ENCODE assay signal across 26 cellular contexts in the genomic region with DNA sequence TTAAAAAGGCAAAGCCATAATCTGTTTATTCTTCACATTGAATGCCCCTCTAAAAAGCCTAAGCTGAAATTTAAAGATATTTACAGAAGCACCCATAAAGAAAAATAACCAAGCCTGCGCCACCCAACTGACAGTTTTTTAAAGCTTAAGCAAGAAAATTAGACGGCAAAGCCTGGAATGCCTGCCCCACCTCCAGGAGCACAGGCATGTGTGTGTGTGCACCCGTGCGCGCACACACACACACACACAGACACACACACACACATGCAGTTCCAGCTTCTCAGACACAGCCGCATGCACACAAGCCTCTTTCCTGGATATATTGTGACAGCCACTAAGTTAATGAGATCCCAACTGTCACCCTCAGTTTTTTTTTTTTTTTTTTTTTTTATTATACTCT.
DNase-seq lines count a peak whose midpoint lies in the region; ATAC-seq and TF ChIP-seq lines count a peak whose summit lies in the region.
"Had no signal": no experiment of that assay in that cellular context is flagged by ENCODE, and none has a peak within 500 bp of the region (broad histone marks: within the 10 kb centered on the region; RNA-seq: fewer than 3 reads in every experiment).

No MANE protein-coding gene starts in this region.

- no peak for ATAC-seq in activated T-cell treated with anti-CD3 and anti-CD28 coated beads, Interleukin-2, amount 50 U/mL, for 72 hours (replicated peaks in 1 of 2)
- no peak for ATAC-seq in esophagus mucosa
- ATAC-seq: activated naive CD4-positive, alpha-beta T cell treated with anti-CD3 and anti-CD28 coated beads, Interleukin-2, amount 50 U/mL, for 72 hours; K562; T-cell had no signal

- H3K36me3 Mint-ChIP-seq in nephron (ENCODE audit: low read depth): peaks cover 1% of the 10 kb centered on the region
- H3K36me3 Mint-ChIP-seq in activated T-cell treated with anti-CD3 and anti-CD28 coated beads, Interleukin-2, amount 50 U/mL, for 72 hours (ENCODE audit: insufficient read depth in 2 of 2): no peaks in the 10 kb centered on the region
- H3K36me3 Mint-ChIP-seq: activated naive CD4-positive, alpha-beta T cell treated with anti-CD3 and anti-CD28 coated beads, Interleukin-2, amount 50 U/mL, for 72 hours; T-cell had no signal

- no peak for TF ChIP-seq CTCF in nephron (IDR thresholded peaks at IDR 0.05; ENCODE audit: unreplicated experiment in 3 of 3)

- peaks cover 24% of the 10 kb centered on the region for H3K4me1 Mint-ChIP-seq in nephron
- no peaks in the 10 kb centered on the region for H3K4me1 Mint-ChIP-seq in activated T-cell treated with anti-CD3 and anti-CD28 coated beads, Interleukin-2, amount 50 U/mL, for 72 hours (ENCODE audit: low read depth)
- H3K4me1 Mint-ChIP-seq: activated CD4-positive, alpha-beta T cell treated with anti-CD3 and anti-CD28 coated beads, Interleukin-2, amount 10 ng/mL, durations not matched to agents 24 days and 14 days; T-cell had no signal

- H3K27me3 Mint-ChIP-seq in nephron (ENCODE audit: low read depth): no peaks in the 10 kb centered on the region
- no peaks in the 10 kb centered on the region for H3K27me3 Mint-ChIP-seq in activated T-cell treated with anti-CD3 and anti-CD28 coated beads, Interleukin-2, amount 50 U/mL, for 72 hours (ENCODE audit: low read depth)
- H3K27me3 Mint-ChIP-seq: activated CD4-positive, alpha-beta T cell treated with anti-CD3 and anti-CD28 coated beads, Interleukin-2, amount 10 ng/mL, durations not matched to agents 24 days and 14 days; T-cell had no signal

- no peak overlapping the region for H3K4me3 Mint-ChIP-seq in nephron
- H3K4me3 Mint-ChIP-seq in activated T-cell treated with anti-CD3 and anti-CD28 coated beads, Interleukin-2, amount 50 U/mL, for 72 hours: no peak overlapping the region
- H3K4me3 Mint-ChIP-seq: activated CD4-positive, alpha-beta T cell treated with anti-CD3 and anti-CD28 coated beads, Interleukin-2, amount 10 ng/mL, durations not matched to agents 24 days and 14 days; HFFc6; nephron progenitor cell; T-cell had no signal

- DNase-seq in NCI-H510A treated with DMSO at 0.1 percent for 48 hours (lab: John Stamatoyannopoulos, UW): peak; percentile 83
- no peak for DNase-seq in NCI-H510A (lab: John Stamatoyannopoulos, UW)
- DNase-seq in NCI-H1092 treated with DMSO at 0.1 percent for 48 hours (lab: John Stamatoyannopoulos, UW): peak; percentile 86
- peak; percentile 36 for DNase-seq in NCI-H69 (lab: John Stamatoyannopoulos, UW)
- no peak for DNase-seq in activated T-cell treated with anti-CD3 and anti-CD28 coated beads, Interleukin-2, amount 50 U/mL, for 72 hours
- DNase-seq: activated CD4-positive, alpha-beta T cell treated with anti-CD3 and anti-CD28 coated beads, Interleukin-2, amount 10 ng/mL, durations not matched to agents 24 days and 14 days; activated CD8-positive, alpha-beta memory T cell treated with anti-CD3 and anti-CD28 coated beads for 24 hours; activated T-cell treated with anti-CD3 and anti-CD28 coated beads for 4 hours; amygdala; BE2C; brain microvascular endothelial cell; cerebellar nuclear complex; dorsolateral prefrontal cortex; foreskin melanocyte; HFFc6; mammary epithelial cell; NCI-H1048; NCI-H774; nephron progenitor cell; stimulated activated CD4-positive, alpha-beta T cell treated with anti-CD3 and anti-CD28 coated beads, Interleukin-15, amount 100 ng/mL, for 24 hours; stimulated activated CD4-positive, alpha-beta T cell treated with anti-CD3 and anti-CD28 coated beads, Interleukin-4, amount 100 ng/mL, for 4 hours; T-cell had no signal

- peak overlapping the region in 2 of 3 experiments; percentile 68 to 93 for H3K27ac Mint-ChIP-seq in nephron
- no peak overlapping the region for H3K27ac Mint-ChIP-seq in activated T-cell treated with anti-CD3 and anti-CD28 coated beads, Interleukin-2, amount 50 U/mL, for 72 hours
- H3K27ac Mint-ChIP-seq: activated CD4-positive, alpha-beta T cell treated with anti-CD3 and anti-CD28 coated beads, Interleukin-2, amount 10 ng/mL, durations not matched to agents 24 days and 14 days; activated naive CD4-positive, alpha-beta T cell treated with anti-CD3 and anti-CD28 coated beads, Interleukin-2, amount 50 U/mL, for 72 hours; HFFc6; nephron progenitor cell; T-cell had no signal

- H3K9me3 Mint-ChIP-seq in nephron: no peaks in the 10 kb centered on the region
- no peaks in the 10 kb centered on the region for H3K9me3 Mint-ChIP-seq in activated T-cell treated with anti-CD3 and anti-CD28 coated beads, Interleukin-2, amount 50 U/mL, for 72 hours
- H3K9me3 Mint-ChIP-seq: activated CD4-positive, alpha-beta T cell treated with anti-CD3 and anti-CD28 coated beads, Interleukin-2, amount 10 ng/mL, durations not matched to agents 24 days and 14 days; activated naive CD4-positive, alpha-beta T cell treated with anti-CD3 and anti-CD28 coated beads, Interleukin-2, amount 50 U/mL, for 72 hours; HFFc6; nephron progenitor cell; T-cell had no signal

Comparison
In these comparisons a context has a peak if more than half of its experiments do, and no peak if none do; other contexts are left out.
1. DNase-seq: peak in NCI-H510A treated with DMSO at 0.1 percent for 48 hours (single experiment), NCI-H1092 treated with DMSO at 0.1 percent for 48 hours (single experiment) and NCI-H69 (single experiment); none in NCI-H510A (single experiment) and activated T-cell treated with anti-CD3 and anti-CD28 coated beads, Interleukin-2, amount 50 U/mL, for 72 hours (0 of 2).